14 cellular contexts compared by ENCODE assay signal in the genomic region with DNA sequence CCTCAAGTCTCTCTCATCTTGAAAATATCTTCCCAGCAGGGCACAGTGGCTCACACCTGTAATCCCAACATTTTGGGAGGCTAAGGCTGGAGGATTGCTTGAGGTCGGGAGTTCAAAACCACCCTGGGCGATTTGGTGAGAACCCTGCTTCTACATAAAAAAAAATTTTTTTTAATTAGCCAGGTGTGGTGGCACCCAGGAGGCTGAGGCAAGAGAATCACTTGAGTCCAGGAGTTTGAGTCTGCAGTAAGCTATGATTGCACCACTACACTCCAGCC. TPM values are rescaled to one million over a fixed set of nuclear protein-coding genes. Genes with fewer than 3 reads are reported as not detected.
DNase-seq lines count a peak whose midpoint lies in the region; ATAC-seq and TF ChIP-seq lines count a peak whose summit lies in the region.
"Had no signal": no experiment of that assay in that cellular context is flagged by ENCODE, and none has a peak within 500 bp of the region (broad histone marks: within the 10 kb centered on the region; RNA-seq: fewer than 3 reads in every experiment).

No MANE protein-coding gene starts in this region.

- no peak for DNase-seq in activated CD4-positive, alpha-beta T cell treated with anti-CD3 and anti-CD28 coated beads, Interleukin-2, amount 10 ng/mL, durations not matched to agents 24 days and 14 days
- DNase-seq in activated CD4-positive, alpha-beta T cell treated with anti-CD3 and anti-CD28 coated beads for 1 hour, result no peak
- DNase-seq in adipocyte (ENCODE audit: low read depth) (no peak), lower lobe of right lung (no peak), thoracic aorta (ENCODE audit: low spot score) (no peak), Karpas-422 (no peak), DMS114 treated with DMSO at 0.1 percent for 48 hours (lab: John Stamatoyannopoulos, UW; ENCODE audit: unreplicated experiment) (no peak)
- DNase-seq in stimulated activated naive B cell treated with anti-CD40 and anti-IgM and Interleukin-4, amounts not matched to agents 10 μg/mL and 1 μg/mL and 100 μg/mL, for 72 hours, result no peak
- DNase-seq: activated CD8-positive, alpha-beta memory T cell treated with anti-CD3 and anti-CD28 coated beads, Interleukin-2, amount 50 U/mL, for 4 hours; kidney glomerular epithelial cell; NCI-H1417 treated with DMSO at 0.1 percent for 48 hours; NCI-H774; posterior cingulate gyrus had no signal

- no peaks in the 10 kb centered on the region for H3K9me2 ChIP-seq in Karpas-422 (replicated peaks; ENCODE audit: insufficient read depth, low read length)

- H3K4me3 ChIP-seq in adipocyte (ENCODE audit: low read length) (peak overlapping the region; percentile 79), lower lobe of right lung (no peak overlapping the region), thoracic aorta (no peak overlapping the region), Karpas-422 (ENCODE audit: low read length) (no peak overlapping the region)

- H3K36me3 ChIP-seq in adipocyte (ENCODE audit: control insufficient read depth, insufficient read depth, low read length, severe bottlenecking) (no peaks in the 10 kb centered on the region), lower lobe of right lung (no peaks in the 10 kb centered on the region), thoracic aorta (no peaks in the 10 kb centered on the region), Karpas-422 (ENCODE audit: insufficient read depth, low read length) (no peaks in the 10 kb centered on the region)

- TF ChIP-seq CTCF in lower lobe of right lung (IDR thresholded peaks at IDR 0.05) (no peak), thoracic aorta (IDR thresholded peaks at IDR 0.05) (no peak)

- H4K20me1 ChIP-seq in Karpas-422 (ENCODE audit: insufficient read depth, low read depth, low read length), result no peaks in the 10 kb centered on the region

- H3K4me1 ChIP-seq in adipocyte (ENCODE audit: control insufficient read depth, insufficient read depth, low read length) (peaks cover 35% of the 10 kb centered on the region), lower lobe of right lung (peaks cover 52% of the 10 kb centered on the region), thoracic aorta (ENCODE audit: control insufficient read depth in 1 of 2, low read depth in 2 of 2) (peaks cover 15 to 35% of the 10 kb centered on the region in 2 donors), Karpas-422 (ENCODE audit: low read length) (peaks cover 39% of the 10 kb centered on the region)

- H3K9me3 ChIP-seq in adipocyte (ENCODE audit: control insufficient read depth, low read length), result no peaks in the 10 kb centered on the region
- H3K9me3 ChIP-seq in lower lobe of right lung, result no peaks in the 10 kb centered on the region
- H3K9me3 ChIP-seq in thoracic aorta, result no peaks in the 10 kb centered on the region
- H3K9me3 ChIP-seq in Karpas-422 (ENCODE audit: low read length), result no peaks in the 10 kb centered on the region

- intact Hi-C loops in activated CD4-positive, alpha-beta T cell treated with anti-CD3 and anti-CD28 coated beads, Interleukin-2, amount 10 ng/mL, durations not matched to agents 24 days and 14 days (cut with micrococcal nuclease), result loop anchor here (2.0 kb wide), 1 partner anchor 182 kb away; a partner anchor contains a TSS
- intact Hi-C loops in lower lobe of right lung (cut with DNase I), result no loop called here

- peaks cover 3% of the 10 kb centered on the region for H3K27me3 Mint-ChIP-seq in activated CD4-positive, alpha-beta T cell treated with anti-CD3 and anti-CD28 coated beads, Interleukin-2, amount 10 ng/mL, durations not matched to agents 24 days and 14 days
- H3K27me3 Mint-ChIP-seq in stimulated activated naive B cell treated with anti-CD40 and anti-IgM and Interleukin-4, amounts not matched to agents 10 μg/mL and 1 μg/mL and 100 μg/mL, for 72 hours, result peaks cover 4 to 5% of the 10 kb centered on the region in 2 donors

- H3K4me1 Mint-ChIP-seq in activated CD4-positive, alpha-beta T cell treated with anti-CD3 and anti-CD28 coated beads, Interleukin-2, amount 10 ng/mL, durations not matched to agents 24 days and 14 days, result peaks cover 60% of the 10 kb centered on the region
- H3K4me1 Mint-ChIP-seq in stimulated activated naive B cell treated with anti-CD40 and anti-IgM and Interleukin-4, amounts not matched to agents 10 μg/mL and 1 μg/mL and 100 μg/mL, for 72 hours, result peaks cover 48 to 62% of the 10 kb centered on the region in 2 donors

- H3K79me2 ChIP-seq in Karpas-422 (ENCODE audit: low read length), result no peaks in the 10 kb centered on the region

- no peak overlapping the region for H3K4me2 ChIP-seq in Karpas-422 (ENCODE audit: low read depth, low read length, poor library complexity, severe bottlenecking)

- no peak overlapping the region for H2AFZ ChIP-seq in Karpas-422 (ENCODE audit: low read length)

- peak overlapping the region; percentile 93 for H3K27ac ChIP-seq in lower lobe of right lung
- peak overlapping the region; percentile 94 to 97 for H3K27ac ChIP-seq in thoracic aorta
- no peak overlapping the region for H3K27ac ChIP-seq in Karpas-422 (ENCODE audit: low read length)

- peak overlapping the region; percentile 99 for H3K27ac Mint-ChIP-seq in activated CD4-positive, alpha-beta T cell treated with anti-CD3 and anti-CD28 coated beads, Interleukin-2, amount 10 ng/mL, durations not matched to agents 24 days and 14 days
- no peak overlapping the region for H3K27ac Mint-ChIP-seq in stimulated activated naive B cell treated with anti-CD40 and anti-IgM and Interleukin-4, amounts not matched to agents 10 μg/mL and 1 μg/mL and 100 μg/mL, for 72 hours

- no peak for ATAC-seq in lower lobe of right lung
- ATAC-seq in thoracic aorta (ENCODE audit: insufficient number of reproducible peaks, low FRiP score, low read depth), result no peak
- ATAC-seq in stimulated activated naive B cell treated with anti-CD40 and anti-IgM and Interleukin-4, amounts not matched to agents 10 μg/mL and 1 μg/mL and 100 μg/mL, for 72 hours (replicated peaks), result no peak

- peaks cover 14% of the 10 kb centered on the region for H3K36me3 Mint-ChIP-seq in activated CD4-positive, alpha-beta T cell treated with anti-CD3 and anti-CD28 coated beads, Interleukin-2, amount 10 ng/mL, durations not matched to agents 24 days and 14 days (ENCODE audit: low read depth)
- H3K36me3 Mint-ChIP-seq in stimulated activated naive B cell treated with anti-CD40 and anti-IgM and Interleukin-4, amounts not matched to agents 10 μg/mL and 1 μg/mL and 100 μg/mL, for 72 hours, result peaks cover 8 to 22% of the 10 kb centered on the region in 2 donors

- peak overlapping the region; percentile 91 for H3K4me3 Mint-ChIP-seq in activated CD4-positive, alpha-beta T cell treated with anti-CD3 and anti-CD28 coated beads, Interleukin-2, amount 10 ng/mL, durations not matched to agents 24 days and 14 days
- H3K4me3 Mint-ChIP-seq in stimulated activated naive B cell treated with anti-CD40 and anti-IgM and Interleukin-4, amounts not matched to agents 10 μg/mL and 1 μg/mL and 100 μg/mL, for 72 hours, result no peak overlapping the region

- no peaks in the 10 kb centered on the region for H3K27me3 ChIP-seq in adipocyte (replicated peaks; ENCODE audit: control insufficient read depth, insufficient read depth, low read length)
- H3K27me3 ChIP-seq in lower lobe of right lung (ENCODE audit: low read depth), result no peaks in the 10 kb centered on the region
- no peaks in the 10 kb centered on the region for H3K27me3 ChIP-seq in thoracic aorta (replicated peaks; ENCODE audit: insufficient read depth)
- H3K27me3 ChIP-seq in Karpas-422 (ENCODE audit: low read length), result no peaks in the 10 kb centered on the region

- H3K9me3 Mint-ChIP-seq in activated CD4-positive, alpha-beta T cell treated with anti-CD3 and anti-CD28 coated beads, Interleukin-2, amount 10 ng/mL, durations not matched to agents 24 days and 14 days, result peaks cover 13% of the 10 kb centered on the region
- peaks cover 11 to 12% of the 10 kb centered on the region in 2 donors for H3K9me3 Mint-ChIP-seq in stimulated activated naive B cell treated with anti-CD40 and anti-IgM and Interleukin-4, amounts not matched to agents 10 μg/mL and 1 μg/mL and 100 μg/mL, for 72 hours

- H3K9ac ChIP-seq in adipocyte (ENCODE audit: low read length) (peak overlapping the region; percentile 87), Karpas-422 (ENCODE audit: low read length) (no peak overlapping the region)

RNA-seq across cellular contexts. Expression of a gene that starts 13.0 kb away (rescaled TPM):
- 30.5 and 33.9 TPM in 2 replicates for total RNA-seq in activated CD4-positive, alpha-beta T cell treated with anti-CD3 and anti-CD28 coated beads, Interleukin-2, amount 10 ng/mL, durations not matched to agents 24 days and 14 days
- total RNA-seq in lower lobe of right lung (35.2 TPM), thoracic aorta (10 to 100 TPM; 35.1 to 38.2 TPM)
- total RNA-seq in Karpas-422 (2014; rRNA removed; shearing (Covaris generic); ENCODE audit: low replicate concordance), result 12.1 and 16.0 TPM in 2 replicates

RNA-seq across cellular contexts. Expression of a gene that starts 30.8 kb away (rescaled TPM):
- 0.07 TPM in 1 of 2 replicates, not detected in the other for total RNA-seq in activated CD4-positive, alpha-beta T cell treated with anti-CD3 and anti-CD28 coated beads, Interleukin-2, amount 10 ng/mL, durations not matched to agents 24 days and 14 days
- 0.24 TPM for total RNA-seq in lower lobe of right lung
- total RNA-seq in thoracic aorta, result not detected
- not detected in 2 replicates for total RNA-seq in Karpas-422 (2014; rRNA removed; shearing (Covaris generic); ENCODE audit: low replicate concordance)
- total RNA-seq: A673 had no signal
